10 cellular contexts compared by ENCODE assay signal in the genomic region with DNA sequence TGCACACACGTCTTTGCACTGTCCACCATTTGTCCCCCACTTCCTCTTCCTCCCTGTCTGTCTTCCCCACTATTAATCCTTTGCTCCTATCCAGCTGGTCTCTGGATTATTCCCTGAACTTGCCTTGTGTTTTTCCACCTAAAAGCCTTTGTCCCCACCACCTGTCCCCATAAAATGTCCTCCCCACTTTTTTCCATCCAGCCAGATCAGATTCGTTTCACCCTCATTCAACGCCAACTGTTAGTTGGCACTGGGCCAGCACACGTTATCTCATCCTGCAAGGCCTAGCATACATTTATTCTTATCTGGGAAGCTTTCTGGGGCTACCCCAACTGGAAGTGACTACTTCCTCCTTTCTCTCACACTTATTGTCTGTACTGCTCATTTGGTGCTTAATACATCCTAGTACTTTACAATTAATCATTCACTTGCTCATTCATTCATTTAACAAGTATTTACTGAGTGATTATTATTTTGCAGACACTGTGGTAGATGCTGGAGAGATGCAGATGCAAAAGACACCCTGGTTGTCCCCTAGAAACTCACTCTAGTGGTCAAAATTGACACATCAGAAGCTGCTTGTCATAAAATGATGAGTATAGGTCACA.
A peak's percentile ranks its signal among the peaks of the same experiment; 100 is the strongest.
DNase-seq lines count a peak whose midpoint lies in the region; ATAC-seq and TF ChIP-seq lines count a peak whose summit lies in the region.
"Had no signal": no experiment of that assay in that cellular context is flagged by ENCODE, and none has a peak within 500 bp of the region (broad histone marks: within the 10 kb centered on the region; RNA-seq: fewer than 3 reads in every experiment).

No MANE protein-coding gene starts in this region.

- H3K4me3 ChIP-seq in heart right ventricle: no peak overlapping the region
- no peak overlapping the region for H3K4me3 ChIP-seq in Loucy (ENCODE audit: low read length, poor library complexity, severe bottlenecking)
- H3K4me3 ChIP-seq in aorta (ENCODE audit: low read length in 2 of 2): no peak overlapping the region
- H3K4me3 ChIP-seq in endodermal cell (ENCODE audit: low read length): no peak overlapping the region
- H3K4me3 ChIP-seq in left lung: no peak overlapping the region

- H3K4me1 ChIP-seq in heart right ventricle (peaks cover 0 to 27% (median 14%) of the 10 kb centered on the region in 9 donors), Loucy (ENCODE audit: insufficient read depth, low read length, poor library complexity, severe bottlenecking) (peaks cover 19% of the 10 kb centered on the region), aorta (ENCODE audit: control insufficient read depth in 1 of 2, insufficient read depth in 2 of 2, low read length in 2 of 2) (no peaks in the 10 kb centered on the region), endodermal cell (ENCODE audit: control insufficient read depth, insufficient read depth, low read length) (peaks cover 26% of the 10 kb centered on the region), left lung (no peaks in the 10 kb centered on the region)

- DNase-seq in heart right ventricle: peak; percentile 23 to 43
- no peak for DNase-seq in cardiac septum (ENCODE audit: low spot score)
- DNase-seq in SK-N-DZ (ENCODE audit: low spot score): peak; percentile 34
- no peak for DNase-seq in aorta
- no peak for DNase-seq in endodermal cell
- DNase-seq in activated CD8-positive, alpha-beta T cell treated with anti-CD3 and anti-CD28 coated beads for 36 hours: no peak
- DNase-seq in left lung: no peak
- DNase-seq: activated B cell treated with CpG ODN at 0.5 μM for 24 hours had no signal

- ATAC-seq in heart right ventricle: peak; percentile 28 to 74 (median 66)
- peak; percentile 44 for ATAC-seq in aorta (ENCODE audit: low FRiP score)
- ATAC-seq in activated CD8-positive, alpha-beta T cell treated with anti-CD3 and anti-CD28 coated beads for 36 hours: no peak
- no peak for ATAC-seq in left lung

- no peaks in the 10 kb centered on the region for H3F3A ChIP-seq in Loucy (ENCODE audit: low read depth)

- no peaks in the 10 kb centered on the region for H4K20me1 ChIP-seq in Loucy (ENCODE audit: insufficient read depth, low read length, poor library complexity, severe bottlenecking)

- no peaks in the 10 kb centered on the region for H3K9me3 Mint-ChIP-seq in endodermal cell
- no peaks in the 10 kb centered on the region for H3K9me3 Mint-ChIP-seq in activated CD8-positive, alpha-beta T cell treated with anti-CD3 and anti-CD28 coated beads for 36 hours

- H3K27me3 ChIP-seq in heart right ventricle (peaks cover 0 to 4% (median 0%) of the 10 kb centered on the region in 7 donors), Loucy (ENCODE audit: insufficient read depth, low read length, poor library complexity, severe bottlenecking) (peaks cover 3% of the 10 kb centered on the region), aorta (ENCODE audit: control insufficient read depth in 1 of 2, insufficient read depth in 2 of 2, low read length in 1 of 2) (no peaks in the 10 kb centered on the region), endodermal cell (ENCODE audit: control insufficient read depth, insufficient read depth, low read length, poor library complexity, severe bottlenecking) (no peaks in the 10 kb centered on the region), left lung (no peaks in the 10 kb centered on the region)

- no peaks in the 10 kb centered on the region for H3K36me3 Mint-ChIP-seq in endodermal cell (ENCODE audit: low read depth)
- no peaks in the 10 kb centered on the region for H3K36me3 Mint-ChIP-seq in activated CD8-positive, alpha-beta T cell treated with anti-CD3 and anti-CD28 coated beads for 36 hours (ENCODE audit: low read depth)

- H3K79me2 ChIP-seq in Loucy (ENCODE audit: insufficient read depth, low read length): no peaks in the 10 kb centered on the region

- H3K4me3 Mint-ChIP-seq in endodermal cell: no peak overlapping the region
- no peak overlapping the region for H3K4me3 Mint-ChIP-seq in activated CD8-positive, alpha-beta T cell treated with anti-CD3 and anti-CD28 coated beads for 36 hours
- H3K4me3 Mint-ChIP-seq: activated B cell treated with CpG ODN at 0.5 μM for 24 hours had no signal

- peaks cover 2% of the 10 kb centered on the region for H3K27me3 Mint-ChIP-seq in endodermal cell (ENCODE audit: insufficient read depth)
- H3K27me3 Mint-ChIP-seq in activated CD8-positive, alpha-beta T cell treated with anti-CD3 and anti-CD28 coated beads for 36 hours: peaks cover 23% of the 10 kb centered on the region
- H3K27me3 Mint-ChIP-seq: activated B cell treated with CpG ODN at 0.5 μM for 24 hours, progenitor cell of endocrine pancreas had no signal

- TF ChIP-seq CTCF in heart right ventricle (IDR thresholded peaks at IDR 0.05) (no peak), Loucy (conservative IDR thresholded peaks at IDR 0.05; ENCODE audit: low read length) (no peak; the same call in 1 of the 2 replicates), endodermal cell (conservative IDR thresholded peaks at IDR 0.05) (no peak), left lung (IDR thresholded peaks at IDR 0.05) (no peak)
- TF ChIP-seq CTCF in activated CD8-positive, alpha-beta T cell treated with anti-CD3 and anti-CD28 coated beads for 36 hours (IDR thresholded peaks at IDR 0.05): no peak

- POLR2A ChIA-PET in activated CD8-positive, alpha-beta T cell treated with anti-CD3 and anti-CD28 coated beads for 36 hours (lab: Charles Lee): no interaction called here

- H3K4me2 ChIP-seq in Loucy (ENCODE audit: low read depth, low read length, poor library complexity, severe bottlenecking): peak overlapping the region; percentile 11

- WGBS in heart right ventricle, 2 donors: 13 to 15% methylated on average over 4 of the region's 4 CpGs
- 19 to 21% methylated on average over 4 of the region's 4 CpGs for WGBS in aorta, 2 donors
- WGBS in endodermal cell (ENCODE audit: insufficient coverage in 1 of 2, insufficient read length in 1 of 2), 2 experiments: 88% methylated on average over 4 of the region's 4 CpGs

- H3K27ac ChIP-seq in heart right ventricle (peak overlapping the region in 5 of 10 donors; percentile 7 to 65 (median 52)), aorta (ENCODE audit: low read depth in 1 of 2, low read length in 2 of 2) (no peak overlapping the region), endodermal cell (ENCODE audit: low read depth, low read length) (no peak overlapping the region), left lung (no peak overlapping the region)

- H2AFZ ChIP-seq in Loucy (ENCODE audit: low read length): no peak overlapping the region

- H3K9me2 ChIP-seq in Loucy (replicated peaks; ENCODE audit: low read depth, low read length): no peaks in the 10 kb centered on the region

- intact Hi-C loops in heart right ventricle (cut with DNase I) (loop anchor here in 1 of 10 donors (5.0 kb wide), 1 partner anchor 73 kb away; no protein-coding TSS in a partner anchor), cardiac septum (cut with DNase I) (no loop called here), aorta (cut with DNase I) (no loop called here), left lung (cut with DNase I) (no loop called here)
- intact Hi-C loops in activated CD8-positive, alpha-beta T cell treated with anti-CD3 and anti-CD28 coated beads for 36 hours (cut with micrococcal nuclease): no loop called here

- no peak overlapping the region for H3K27ac Mint-ChIP-seq in endodermal cell
- no peak overlapping the region for H3K27ac Mint-ChIP-seq in activated CD8-positive, alpha-beta T cell treated with anti-CD3 and anti-CD28 coated beads for 36 hours
- H3K27ac Mint-ChIP-seq: activated B cell treated with CpG ODN at 0.5 μM for 24 hours, progenitor cell of endocrine pancreas had no signal

- H3K36me3 ChIP-seq in heart right ventricle (no peaks in the 10 kb centered on the region), Loucy (ENCODE audit: insufficient read depth, low read length) (no peaks in the 10 kb centered on the region), aorta (ENCODE audit: control insufficient read depth in 1 of 2, insufficient read depth in 2 of 2, low read length in 1 of 2) (no peaks in the 10 kb centered on the region), endodermal cell (ENCODE audit: control insufficient read depth, insufficient read depth, low read length) (no peaks in the 10 kb centered on the region), left lung (no peaks in the 10 kb centered on the region)

- H3K9me3 ChIP-seq in heart right ventricle (no peaks in the 10 kb centered on the region), Loucy (ENCODE audit: insufficient read depth, low read depth, low read length) (peaks cover 11% of the 10 kb centered on the region), aorta (ENCODE audit: control insufficient read depth, low read length) (peaks cover 1% of the 10 kb centered on the region), endodermal cell (ENCODE audit: control insufficient read depth, low read length) (peaks cover 21% of the 10 kb centered on the region), left lung (no peaks in the 10 kb centered on the region)

- CTCF ChIA-PET in activated CD8-positive, alpha-beta T cell treated with anti-CD3 and anti-CD28 coated beads for 36 hours (lab: Charles Lee): interaction anchor here (0.6 kb wide), 1 partner anchor 74 kb away, joined by 3 read pairs; no protein-coding TSS in a partner anchor

- peaks cover 77% of the 10 kb centered on the region for H3K4me1 Mint-ChIP-seq in endodermal cell
- no peaks in the 10 kb centered on the region for H3K4me1 Mint-ChIP-seq in activated CD8-positive, alpha-beta T cell treated with anti-CD3 and anti-CD28 coated beads for 36 hours (ENCODE audit: low read depth)
- H3K4me1 Mint-ChIP-seq: activated B cell treated with CpG ODN at 0.5 μM for 24 hours had no signal

- H3K9ac ChIP-seq in Loucy (ENCODE audit: low read depth, low read length, poor library complexity, severe bottlenecking): no peak overlapping the region
- no peak overlapping the region for H3K9ac ChIP-seq in endodermal cell (ENCODE audit: extremely low read depth, low read length, poor library complexity, severe bottlenecking)

Comparison
In these comparisons a context has a peak if more than half of its experiments do, and no peak if none do; other contexts are left out.
1. DNase-seq: peak in heart right ventricle (2 of 2) and SK-N-DZ (single experiment); none in cardiac septum (single experiment), aorta (0 of 2), endodermal cell (single experiment), activated CD8-positive, alpha-beta T cell treated with anti-CD3 and anti-CD28 coated beads for 36 hours (single experiment) and left lung (0 of 2).
2. ATAC-seq: peak in heart right ventricle (8 of 8) and aorta (single experiment); none in activated CD8-positive, alpha-beta T cell treated with anti-CD3 and anti-CD28 coated beads for 36 hours (single experiment) and left lung (single experiment).